11 cellular contexts compared by ENCODE assay signal in genomic region chr5:39501403-39501802, GRCh38.
A peak's percentile ranks its signal among the peaks of the same experiment; 100 is the strongest.
DNase-seq lines count a peak whose midpoint lies in the region; ATAC-seq and TF ChIP-seq lines count a peak whose summit lies in the region.
"Had no signal": no experiment of that assay in that cellular context is flagged by ENCODE, and none has a peak within 500 bp of the region (broad histone marks: within the 10 kb centered on the region; RNA-seq: fewer than 3 reads in every experiment).

No MANE protein-coding gene starts in this region.

- 0 out of 2 replicates have a peak, but pooled peaks have one; percentile 5 for TF ChIP-seq CTCF in AG10803 (conservative IDR thresholded peaks at IDR 0.05; ENCODE audit: low read length)
- no peak for TF ChIP-seq CTCF in fibroblast of the aortic adventitia (IDR thresholded peaks at IDR 0.05; ENCODE audit: insufficient read depth, low read length)
- no peak for TF ChIP-seq CTCF in psoas muscle (IDR thresholded peaks at IDR 0.05)

- peak; percentile 93 for DNase-seq in AG10803 (ENCODE audit: low read depth)
- DNase-seq in SHP77 (lab: John Stamatoyannopoulos, UW) = peak; percentile 15 to 55
- peak; percentile 94 for DNase-seq in fibroblast of the aortic adventitia (ENCODE audit: low read depth)
- DNase-seq in psoas muscle = peak; percentile 45 to 65
- DNase-seq in NCI-H510A (lab: John Stamatoyannopoulos, UW) = no peak
- no peak for DNase-seq in activated T-cell treated with anti-CD3 and anti-CD28 coated beads, Interleukin-2, amount 50 U/mL, for 48 hours
- DNase-seq: T-helper 17 cell had no signal

- no peaks in the 10 kb centered on the region for H3K27me3 ChIP-seq in psoas muscle (ENCODE audit: insufficient read depth in 3 of 3, low read length in 2 of 3)

- H3K9me3 ChIP-seq in psoas muscle = no peaks in the 10 kb centered on the region

- ATAC-seq in psoas muscle (peak in 2 of 4 donors; percentile 60 to 65), HG02981 (IDR thresholded peaks at IDR 0.05; ENCODE audit: unreplicated experiment) (no peak), HG03196 (IDR thresholded peaks at IDR 0.05; ENCODE audit: unreplicated experiment) (no peak)
- ATAC-seq: K562; stimulated activated memory B cell treated with anti-CD40 and anti-IgM and Interleukin-4, amounts not matched to agents 10 μg/mL and 1 μg/mL and 100 μg/mL, for 72 hours; T-helper 17 cell had no signal

- no peak overlapping the region for H3K27ac ChIP-seq in psoas muscle

- H3K4me1 ChIP-seq in psoas muscle = peaks cover 9% of the 10 kb centered on the region

- 32 to 44% (median 33%) methylated on average over 5 of the region's 5 CpGs for WGBS in psoas muscle, 3 donors

- H3K4me3 ChIP-seq in AG10803 (ENCODE audit: low read length) = peak overlapping the region; percentile 11; the same call in 1 of the 2 replicates
- H3K4me3 ChIP-seq in fibroblast of the aortic adventitia (ENCODE audit: low read depth, low read length) = no peak overlapping the region
- H3K4me3 ChIP-seq in psoas muscle = no peak overlapping the region
- H3K4me3 ChIP-seq: K562 had no signal

- H3K36me3 ChIP-seq in psoas muscle (ENCODE audit: insufficient read depth in 1 of 2, low read depth in 1 of 2) = no peaks in the 10 kb centered on the region

- intact Hi-C loops in psoas muscle (cut with DNase I) = no loop called here

Comparison
In these comparisons a context has a peak if more than half of its experiments do, and no peak if none do; other contexts are left out.
1. DNase-seq: peak in AG10803 (single experiment), SHP77 (2 of 2), fibroblast of the aortic adventitia (single experiment) and psoas muscle (2 of 2); none in NCI-H510A (single experiment) and activated T-cell treated with anti-CD3 and anti-CD28 coated beads, Interleukin-2, amount 50 U/mL, for 48 hours (0 of 2).